ENCODE assay signal across 17 cellular contexts in the genomic region with DNA sequence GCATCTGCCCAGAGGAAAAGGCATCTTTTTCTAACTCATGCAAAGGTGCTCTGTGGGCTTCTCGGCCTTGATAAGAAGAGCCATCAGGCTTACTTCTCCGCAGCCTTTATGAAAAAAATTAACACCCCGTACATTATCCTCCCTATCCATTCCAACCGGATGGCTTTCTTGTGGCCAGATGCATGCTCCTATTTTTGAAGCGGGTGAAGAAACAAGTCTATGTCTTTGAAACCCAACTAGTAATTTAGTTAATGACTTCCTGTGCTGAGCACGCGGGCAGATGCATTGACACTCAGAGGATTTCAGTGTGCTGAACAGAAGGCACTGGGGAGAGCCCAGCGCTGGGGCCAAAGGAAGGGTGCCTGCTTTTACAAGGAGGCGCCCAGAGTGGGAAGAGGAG. TPM values are rescaled to one million over a fixed set of nuclear protein-coding genes. Genes with fewer than 3 reads are reported as not detected.
DNase-seq lines count a peak whose midpoint lies in the region; ATAC-seq and TF ChIP-seq lines count a peak whose summit lies in the region.
"Had no signal": no experiment of that assay in that cellular context is flagged by ENCODE, and none has a peak within 500 bp of the region (broad histone marks: within the 10 kb centered on the region; RNA-seq: fewer than 3 reads in every experiment).

No MANE protein-coding gene starts in this region.

- no peaks in the 10 kb centered on the region for H3K4me1 ChIP-seq in DND-41 (ENCODE audit: insufficient read depth, low read length)
- H3K4me1 ChIP-seq in neural progenitor cell = peaks cover 6% of the 10 kb centered on the region
- H3K4me1 ChIP-seq in MM.1S (ENCODE audit: low read length) = no peaks in the 10 kb centered on the region

- TF ChIP-seq CTCF in DND-41 (IDR thresholded peaks at IDR 0.05; ENCODE audit: borderline replicate concordance, extremely low read depth, low read length, poor library complexity, severe bottlenecking) (no peak), neural progenitor cell (IDR thresholded peaks at IDR 0.05) (no peak), MM.1S (IDR thresholded peaks at IDR 0.05; ENCODE audit: low read length) (no peak)

- H2AFZ ChIP-seq in DND-41 (ENCODE audit: low read depth, low read length) (no peak overlapping the region), neural progenitor cell (replicated peaks) (no peak overlapping the region), MM.1S (ENCODE audit: low read length) (no peak overlapping the region)
- H2AFZ ChIP-seq: GM23248 had no signal

- peaks cover 21% of the 10 kb centered on the region for H3K4me1 Mint-ChIP-seq in neural progenitor cell
- H3K4me1 Mint-ChIP-seq: B cell had no signal

- H3K9me3 ChIP-seq in DND-41 (ENCODE audit: insufficient read depth, low read length, severe bottlenecking) (no peaks in the 10 kb centered on the region), neural progenitor cell (ENCODE audit: low read depth) (no peaks in the 10 kb centered on the region), MM.1S (replicated peaks; ENCODE audit: insufficient read depth, low read length) (no peaks in the 10 kb centered on the region)

- H3K9me3 Mint-ChIP-seq in neural progenitor cell = no peaks in the 10 kb centered on the region
- H3K9me3 Mint-ChIP-seq: CD4-positive, alpha-beta T cell; H9 had no signal

- H3K27ac Mint-ChIP-seq in neural progenitor cell = peak overlapping the region; percentile 6
- H3K27ac Mint-ChIP-seq: B cell; CD4-positive, alpha-beta T cell had no signal

- peaks cover 17% of the 10 kb centered on the region for H3K27me3 Mint-ChIP-seq in neural progenitor cell (ENCODE audit: insufficient read depth, low read depth)

- H3K9ac ChIP-seq in DND-41 (ENCODE audit: low read depth, low read length) = no peak overlapping the region
- H3K9ac ChIP-seq in neural progenitor cell = no peak overlapping the region
- H3K9ac ChIP-seq in MM.1S (ENCODE audit: low read length) = no peak overlapping the region
- H3K9ac ChIP-seq: GM23248 had no signal

- H3K4me3 ChIP-seq in DND-41 (ENCODE audit: low read depth in 1 of 2, low read length in 2 of 2) (no peak overlapping the region), neural progenitor cell (no peak overlapping the region), MM.1S (ENCODE audit: low read length) (no peak overlapping the region)
- H3K4me3 ChIP-seq: GM12878, GM23248 had no signal

- no peak overlapping the region for H3K4me2 ChIP-seq in DND-41 (ENCODE audit: insufficient read depth, low read length)
- no peak overlapping the region for H3K4me2 ChIP-seq in neural progenitor cell
- no peak overlapping the region for H3K4me2 ChIP-seq in MM.1S (ENCODE audit: low read depth, low read length)

- no peaks in the 10 kb centered on the region for H3K9me2 ChIP-seq in MM.1S (replicated peaks; ENCODE audit: insufficient read depth, low read length)

- H3K79me2 ChIP-seq in DND-41 (ENCODE audit: insufficient read depth, low read length) (no peaks in the 10 kb centered on the region), neural progenitor cell (ENCODE audit: low read depth) (no peaks in the 10 kb centered on the region), MM.1S (ENCODE audit: low read length) (no peaks in the 10 kb centered on the region)

- no peak overlapping the region for H3K4me3 Mint-ChIP-seq in neural progenitor cell
- H3K4me3 Mint-ChIP-seq: B cell; CD4-positive, alpha-beta T cell; H9 had no signal

- H3K27ac ChIP-seq in DND-41 (ENCODE audit: low read length) = no peak overlapping the region
- no peak overlapping the region for H3K27ac ChIP-seq in neural progenitor cell
- no peak overlapping the region for H3K27ac ChIP-seq in MM.1S (ENCODE audit: low read length)
- H3K27ac ChIP-seq: GM23248 had no signal

- peaks cover 19% of the 10 kb centered on the region for H4K20me1 ChIP-seq in DND-41 (ENCODE audit: insufficient read depth, low read length)
- H4K20me1 ChIP-seq in neural progenitor cell (ENCODE audit: low read depth) = no peaks in the 10 kb centered on the region
- H4K20me1 ChIP-seq in MM.1S (ENCODE audit: insufficient read depth, low read length) = no peaks in the 10 kb centered on the region

- no peaks in the 10 kb centered on the region for H3K36me3 ChIP-seq in DND-41 (ENCODE audit: insufficient read depth, low read length)
- H3K36me3 ChIP-seq in neural progenitor cell = no peaks in the 10 kb centered on the region
- H3K36me3 ChIP-seq in MM.1S (replicated peaks; ENCODE audit: insufficient read depth, low read length) = no peaks in the 10 kb centered on the region

- H3F3A ChIP-seq in neural progenitor cell (ENCODE audit: low read depth) (peaks cover 3% of the 10 kb centered on the region), MM.1S (ENCODE audit: insufficient read depth, low read length) (no peaks in the 10 kb centered on the region)

- peak; percentile 9 for DNase-seq in NCI-H146 (lab: John Stamatoyannopoulos, UW)
- no peak for DNase-seq in NCI-H146 treated with DMSO at 0.1 percent for 48 hours (lab: John Stamatoyannopoulos, UW; ENCODE audit: unreplicated experiment)
- peak; percentile 36 for DNase-seq in DND-41
- peak; percentile 4 for DNase-seq in NCI-H2227 (lab: John Stamatoyannopoulos, UW; ENCODE audit: unreplicated experiment)
- no peak for DNase-seq in neural progenitor cell (ENCODE audit: low spot score)
- DNase-seq in MM.1S = no peak
- DNase-seq in stimulated activated CD4-positive, alpha-beta T cell treated with anti-CD3 and anti-CD28 coated beads, Interleukin-4, amount 100 ng/mL, for 24 hours = no peak
- DNase-seq: C1 segment of cervical spinal cord; Calu3; CD4-positive, alpha-beta T cell; DMS 273 treated with DMSO at 0.1 percent for 48 hours; GM23248; H9 had no signal

- H3K36me3 Mint-ChIP-seq in neural progenitor cell = no peaks in the 10 kb centered on the region

- peak; percentile 78 for ATAC-seq in DND-41 (ENCODE audit: insufficient read depth, low read depth)
- ATAC-seq: GM12878, HepG2 had no signal

- H3K27me3 ChIP-seq in DND-41 (ENCODE audit: insufficient read depth, low read length, poor library complexity) (peaks cover 12% of the 10 kb centered on the region), neural progenitor cell (no peaks in the 10 kb centered on the region), MM.1S (replicated peaks; ENCODE audit: insufficient read depth, low read length) (peaks cover 87% of the 10 kb centered on the region)

RNA-seq across cellular contexts. Expression of a gene that starts 53.3 kb away (rescaled TPM):
- total RNA-seq in neural progenitor cell (ENCODE audit: low replicate concordance) = 3.0 and 8.9 TPM in 2 replicates
- total RNA-seq: A172, GM12878 had no signal

Comparison
In these comparisons a context has a peak if more than half of its experiments do, and no peak if none do; other contexts are left out.
1. DNase-seq: peak in NCI-H146 (single experiment), DND-41 (single experiment) and NCI-H2227 (single experiment); none in NCI-H146 treated with DMSO at 0.1 percent for 48 hours (single experiment), neural progenitor cell (single experiment), MM.1S (single experiment) and stimulated activated CD4-positive, alpha-beta T cell treated with anti-CD3 and anti-CD28 coated beads, Interleukin-4, amount 100 ng/mL, for 24 hours (single experiment).